15 cellular contexts compared by ENCODE assay signal in the genomic region with DNA sequence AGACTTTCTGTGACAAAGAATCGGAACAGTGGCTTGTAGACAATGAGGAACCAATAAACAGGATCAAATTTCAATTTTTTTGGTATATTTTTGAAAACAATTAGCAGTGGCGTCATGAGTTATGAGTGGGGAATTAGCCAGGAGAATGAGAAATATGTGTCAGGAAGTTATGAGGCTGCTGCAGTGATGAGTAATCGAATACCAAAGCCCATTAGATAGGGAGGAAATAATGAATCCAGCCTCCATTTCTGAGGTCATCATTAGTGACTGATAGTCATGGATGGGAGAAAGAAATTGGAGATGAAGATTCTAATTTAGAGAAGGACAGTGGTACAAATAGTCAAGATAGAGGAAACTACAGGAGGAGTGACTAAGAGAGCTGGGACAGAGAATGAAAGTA.
DNase-seq lines count a peak whose midpoint lies in the region; ATAC-seq, FAIRE-seq and TF ChIP-seq lines count a peak whose summit lies in the region.
"Had no signal": no experiment of that assay in that cellular context is flagged by ENCODE, and none has a peak within 500 bp of the region (broad histone marks: within the 10 kb centered on the region; RNA-seq: fewer than 3 reads in every experiment).

No MANE protein-coding gene starts in this region.

- DNase-seq in HepG2 (ENCODE audit: low spot score) (no peak), right lobe of liver (no peak), SW480 (ENCODE audit: low spot score) (peak; percentile 19), foreskin fibroblast (peak; percentile 37 to 63), NCI-H2107 treated with DMSO at 0.1 percent for 48 hours (lab: John Stamatoyannopoulos, UW; ENCODE audit: unreplicated experiment) (no peak), NOMO-1 treated with dmso at 0.1 percent for 144 hours (lab: John Stamatoyannopoulos, UW; ENCODE audit: unreplicated experiment) (no peak)
- DNase-seq: activated T-cell treated with anti-CD3 and anti-CD28 coated beads, Interleukin-2, amount 50 U/mL, for 1 hour; anterior cingulate cortex; naive thymus-derived CD4-positive, alpha-beta T cell; NCI-H524; small intestine had no signal

- CTCF ChIA-PET in HepG2 (lab: Yijun Ruan, JAX; ENCODE audit: low intra/inter-chr PET ratio, low total read pairs): no interaction called here

- TF ChIP-seq CTCF in HepG2 (CRISPR knock-in tag; IDR thresholded peaks at IDR 0.05): no peak
- TF ChIP-seq CTCF in right lobe of liver (IDR thresholded peaks at IDR 0.05): no peak
- no peak for TF ChIP-seq CTCF in foreskin fibroblast (IDR thresholded peaks at IDR 0.05; ENCODE audit: low read depth, low read length)

- ATAC-seq in HepG2: no peak
- ATAC-seq in right lobe of liver: no peak
- no peak for ATAC-seq in HG02981 (IDR thresholded peaks at IDR 0.05; ENCODE audit: unreplicated experiment)
- no peak for ATAC-seq in HG03571 (IDR thresholded peaks at IDR 0.05; ENCODE audit: unreplicated experiment)
- ATAC-seq: naive thymus-derived CD4-positive, alpha-beta T cell had no signal

- H3K79me2 ChIP-seq in HepG2 (ENCODE audit: insufficient read depth, low read length): no peaks in the 10 kb centered on the region

- no peak for TF ChIP-seq POLR2A in HepG2 (IDR thresholded peaks at IDR 0.05; ENCODE audit: insufficient read depth in 1 of 2, low read depth in 2 of 2, low read length in 2 of 2)
- no peak for TF ChIP-seq POLR2A in right lobe of liver (IDR thresholded peaks at IDR 0.05)

- no peak overlapping the region for H3K9ac ChIP-seq in HepG2 (ENCODE audit: insufficient read depth, low read depth, low read length)

- no peak overlapping the region for H3K4me3 ChIP-seq in HepG2 (replicated peaks in 1 of 3; ENCODE audit: insufficient read depth in 1 of 3, low read depth in 2 of 3, low read length in 3 of 3)
- no peak overlapping the region for H3K4me3 ChIP-seq in right lobe of liver
- no peak overlapping the region for H3K4me3 ChIP-seq in foreskin fibroblast (ENCODE audit: low read depth in 1 of 2, low read length in 2 of 2)
- H3K4me3 ChIP-seq: tibial nerve had no signal

- H3K27me3 ChIP-seq in HepG2 (ENCODE audit: control insufficient read depth in 1 of 2, insufficient read depth in 2 of 2, low read length in 2 of 2): no peaks in the 10 kb centered on the region
- no peaks in the 10 kb centered on the region for H3K27me3 ChIP-seq in right lobe of liver
- H3K27me3 ChIP-seq: tibial nerve had no signal

- H2AFZ ChIP-seq in HepG2 (ENCODE audit: low read length): no peak overlapping the region

- no peak overlapping the region for H3K4me2 ChIP-seq in HepG2 (ENCODE audit: low read depth, low read length)

- H3K4me1 ChIP-seq in HepG2 (ENCODE audit: insufficient read depth, low read length) (no peaks in the 10 kb centered on the region), right lobe of liver (no peaks in the 10 kb centered on the region)
- H3K4me1 ChIP-seq: tibial nerve had no signal

- BruUV-seq in HepG2 (replicated peaks; lab: Mats Ljungman, UMichigan): no TSS peak

- WGBS in HepG2 (ENCODE audit: low lambda C conversion rate): 22% methylated on average over 3 of the region's 3 CpGs
- WGBS in right lobe of liver (ENCODE audit: insufficient coverage, low coverage, low lambda C conversion rate, missing lambda C conversion rate): 56% methylated on average over 2 of the region's 3 CpGs

- H3K27ac ChIP-seq in HepG2 (ENCODE audit: extremely low read length, insufficient read depth, low read length) (no peak overlapping the region), right lobe of liver (no peak overlapping the region)
- H3K27ac ChIP-seq: tibial nerve had no signal

- TF ChIP-seq RAD21 in HepG2 (CRISPR knock-in tag; IDR thresholded peaks at IDR 0.05): no peak

- POLR2A ChIA-PET in HepG2 (lab: Yijun Ruan, JAX): no interaction called here

- no peaks in the 10 kb centered on the region for H4K20me1 ChIP-seq in HepG2 (ENCODE audit: insufficient read depth, low read length)

- H3K36me3 ChIP-seq in HepG2 (replicated peaks in 1 of 2; ENCODE audit: control insufficient read depth in 1 of 2, insufficient read depth in 2 of 2, low read length in 2 of 2) (no peaks in the 10 kb centered on the region), right lobe of liver (no peaks in the 10 kb centered on the region)
- H3K36me3 ChIP-seq: tibial nerve had no signal

- TF ChIP-seq EP300 in HepG2 (IDR thresholded peaks at IDR 0.05; ENCODE audit: low read depth in 2 of 2, low read length in 2 of 2) (no peak), HepG2 (CRISPR knock-in tag; IDR thresholded peaks at IDR 0.05; ENCODE audit: borderline replicate concordance) (no peak)

- no peak for FAIRE-seq in HepG2 (lab: Jason Lieb, UNC)
- FAIRE-seq: G401.6, small intestine had no signal

- in situ Hi-C loops in HepG2 (cut with HindIII; ENCODE audit: extremely low pct_ligation_motif_present, low pct_unique_long_range_greater_than_20kb): loop anchor here (10.0 kb wide), 1 partner anchor 121 kb away; no protein-coding TSS in a partner anchor

- peaks cover 15% of the 10 kb centered on the region for H3K9me3 ChIP-seq in HepG2 (ENCODE audit: low read length)
- H3K9me3 ChIP-seq in right lobe of liver: no peaks in the 10 kb centered on the region

- intact Hi-C loops in HepG2 (cut with micrococcal nuclease; ENCODE audit: unreplicated experiment): no loop called here
- intact Hi-C loops in right lobe of liver (cut with DNase I): no loop called here

TF ChIP-seq in HepG2, 621 proteins besides CTCF, POLR2A, EP300 and RAD21:
- TF ChIP-seq CHD2 (IDR thresholded peaks at IDR 0.05; ENCODE audit: low read depth, low read length): no peak
- 0 out of 2 replicates have a peak, but pooled peaks have one; percentile 4 for TF ChIP-seq ATF7 (IDR thresholded peaks at IDR 0.05)
- TF ChIP-seq ATF7 (CRISPR knock-in tag; IDR thresholded peaks at IDR 0.05): no peak
- TF ChIP-seq ZNF160 (CRISPR knock-in tag; IDR thresholded peaks at IDR 0.05): no peak

Comparison
In these comparisons a context has a peak if more than half of its experiments do, and no peak if none do; other contexts are left out.
1. DNase-seq: peak in SW480 (single experiment) and foreskin fibroblast (2 of 2); none in HepG2 (single experiment), right lobe of liver (0 of 3), NCI-H2107 treated with DMSO at 0.1 percent for 48 hours (single experiment) and NOMO-1 treated with dmso at 0.1 percent for 144 hours (single experiment).